In genomic region chr2:105344704-105345345, GRCh38 we compare ENCODE assay signal across 8 cellular contexts. TPM values are rescaled to one million over a fixed set of nuclear protein-coding genes. Genes with fewer than 3 reads are reported as not detected.
A peak's percentile ranks its signal among the peaks of the same experiment; 100 is the strongest.
DNase-seq lines count a peak whose midpoint lies in the region; ATAC-seq and TF ChIP-seq lines count a peak whose summit lies in the region.

No MANE protein-coding gene starts in this region.

- no peak for TF ChIP-seq POLR2A in body of pancreas (IDR thresholded peaks at IDR 0.05)
- no peak for TF ChIP-seq POLR2A in thyroid gland (IDR thresholded peaks at IDR 0.05)

- H3K27ac Mint-ChIP-seq in naive B cell: peak overlapping the region in 2 of 6 donors; percentile 29 to 65

- H3K79me2 ChIP-seq in DOHH2 (ENCODE audit: control insufficient read depth, low read length): peaks cover 19% of the 10 kb centered on the region

- WGBS in body of pancreas, 2 donors: 59 to 66% methylated on average over 4 of the region's 4 CpGs
- 77 to 83% methylated on average over 4 of the region's 4 CpGs for WGBS in thyroid gland, 2 donors

- no peak overlapping the region for H3K4me3 ChIP-seq in DOHH2 (ENCODE audit: low read length)
- no peak overlapping the region for H3K4me3 ChIP-seq in body of pancreas
- no peak overlapping the region for H3K4me3 ChIP-seq in thyroid gland (replicated peaks in 1 of 3)

- H3K27me3 Mint-ChIP-seq in naive B cell: no peaks in the 10 kb centered on the region
- no peaks in the 10 kb centered on the region for H3K27me3 Mint-ChIP-seq in activated T-cell treated with anti-CD3 and anti-CD28 coated beads, Interleukin-2, amount 50 U/mL, for 4 hours (ENCODE audit: low read depth)

- no peaks in the 10 kb centered on the region for H3F3A ChIP-seq in DOHH2 (ENCODE audit: control insufficient read depth, insufficient read depth)

- H3K4me1 ChIP-seq in DOHH2 (ENCODE audit: control insufficient read depth, low read length): no peaks in the 10 kb centered on the region
- no peaks in the 10 kb centered on the region for H3K4me1 ChIP-seq in body of pancreas
- no peaks in the 10 kb centered on the region for H3K4me1 ChIP-seq in thyroid gland

- peak; percentile 67 for DNase-seq in M059J (ENCODE audit: low read depth)
- DNase-seq in body of pancreas: no peak
- peak; percentile 17 for DNase-seq in naive B cell
- DNase-seq in activated T-cell treated with anti-CD3 and anti-CD28 coated beads, Interleukin-2, amount 50 U/mL, for 4 hours: no peak
- no peak for DNase-seq in stimulated activated CD4-positive, alpha-beta T cell treated with anti-CD3 and anti-CD28 coated beads, Interleukin-4, amount 100 ng/mL, for 24 hours
- no peak for DNase-seq in thyroid gland

- H3K36me3 ChIP-seq in DOHH2 (ENCODE audit: control insufficient read depth, low read length): peaks cover 90% of the 10 kb centered on the region
- H3K36me3 ChIP-seq in body of pancreas (replicated peaks in 1 of 2; ENCODE audit: insufficient read depth in 1 of 2, low read depth in 2 of 2): peaks cover 17 to 32% of the 10 kb centered on the region in 2 donors
- peaks cover 54 to 69% of the 10 kb centered on the region in 2 donors for H3K36me3 ChIP-seq in thyroid gland

- ATAC-seq in body of pancreas: no peak
- no peak for ATAC-seq in naive B cell (ENCODE audit: low read depth in 2 of 2)
- no peak for ATAC-seq in activated T-cell treated with anti-CD3 and anti-CD28 coated beads, Interleukin-2, amount 50 U/mL, for 4 hours
- ATAC-seq in GM18870 (IDR thresholded peaks at IDR 0.05; ENCODE audit: unreplicated experiment): no peak

- peak overlapping the region in 1 of 8 donors; percentile 52 for H3K4me3 Mint-ChIP-seq in naive B cell
- H3K4me3 Mint-ChIP-seq in activated T-cell treated with anti-CD3 and anti-CD28 coated beads, Interleukin-2, amount 50 U/mL, for 4 hours: no peak overlapping the region

- intact Hi-C loops in body of pancreas (cut with DNase I): no loop called here
- intact Hi-C loops in thyroid gland (cut with DNase I): no loop called here

- H3K36me3 Mint-ChIP-seq in naive B cell: peaks cover 19 to 29% of the 10 kb centered on the region in 2 donors
- peaks cover 43% of the 10 kb centered on the region for H3K36me3 Mint-ChIP-seq in activated T-cell treated with anti-CD3 and anti-CD28 coated beads, Interleukin-2, amount 50 U/mL, for 4 hours (ENCODE audit: insufficient read depth)

- H3K27ac ChIP-seq in DOHH2 (ENCODE audit: low read depth, low read length) (no peak overlapping the region), body of pancreas (no peak overlapping the region), thyroid gland (no peak overlapping the region)

- no peaks in the 10 kb centered on the region for H3K9me3 Mint-ChIP-seq in naive B cell
- H3K9me3 Mint-ChIP-seq in activated T-cell treated with anti-CD3 and anti-CD28 coated beads, Interleukin-2, amount 50 U/mL, for 4 hours: no peaks in the 10 kb centered on the region

- H3K4me1 Mint-ChIP-seq in naive B cell: peaks cover 0 to 5% (median 0%) of the 10 kb centered on the region in 3 donors
- H3K4me1 Mint-ChIP-seq in activated T-cell treated with anti-CD3 and anti-CD28 coated beads, Interleukin-2, amount 50 U/mL, for 4 hours (ENCODE audit: low read depth): peaks cover 4% of the 10 kb centered on the region

- no peaks in the 10 kb centered on the region for H4K20me1 ChIP-seq in DOHH2 (ENCODE audit: control insufficient read depth, insufficient read depth, low read depth, low read length)

- no peak overlapping the region for H3K4me2 ChIP-seq in DOHH2 (ENCODE audit: low read length)

- no peaks in the 10 kb centered on the region for H3K9me3 ChIP-seq in DOHH2 (ENCODE audit: control insufficient read depth, insufficient read depth, low read length)
- H3K9me3 ChIP-seq in body of pancreas: no peaks in the 10 kb centered on the region
- no peaks in the 10 kb centered on the region for H3K9me3 ChIP-seq in thyroid gland

- peak; percentile 49 for TF ChIP-seq CTCF in DOHH2 (IDR thresholded peaks at IDR 0.05; ENCODE audit: low read depth, low read length, poor library complexity, severe bottlenecking)
- TF ChIP-seq CTCF in body of pancreas (IDR thresholded peaks at IDR 0.05): peak in 5 of 7 experiments; percentile 8 to 25 (median 21)
- TF ChIP-seq CTCF in thyroid gland (IDR thresholded peaks at IDR 0.05): peak in 3 of 6 experiments; percentile 31 to 43 (median 40)

- H3K27me3 ChIP-seq in DOHH2 (ENCODE audit: control insufficient read depth, low read length): no peaks in the 10 kb centered on the region
- H3K27me3 ChIP-seq in body of pancreas: no peaks in the 10 kb centered on the region
- H3K27me3 ChIP-seq in thyroid gland: no peaks in the 10 kb centered on the region

- no peaks in the 10 kb centered on the region for H3K9me2 ChIP-seq in DOHH2 (replicated peaks; ENCODE audit: control insufficient read depth, low read length)

RNA-seq across cellular contexts. Expression of gene C2orf49, which starts 7.5 kb away (rescaled TPM):
- 19.2 and 22.0 TPM in 2 replicates for total RNA-seq in M059J (2014; rRNA removed; shearing (Covaris generic))
- 10 to 100 TPM in 1 of 2 donors, 1 to 10 TPM in 1; 7.9 to 15.3 TPM for total RNA-seq in body of pancreas
- 10 to 100 TPM; 12.0 to 16.3 (median 12.7) TPM for polyA plus RNA-seq in naive B cell (ENCODE audit: low read depth in 6 of 6)
- total RNA-seq in activated T-cell treated with anti-CD3 and anti-CD28 coated beads, Interleukin-2, amount 50 U/mL, for 4 hours: 10 to 100 TPM; 16.2 to 18.8 (median 18.1) TPM
- total RNA-seq in thyroid gland: 10 to 100 TPM; 16.6 to 41.1 (median 22.1) TPM

RNA-seq across cellular contexts. Expression of gene TGFBRAP1, which starts 15.3 kb away (rescaled TPM):
- 13.6 and 22.0 TPM in 2 replicates for total RNA-seq in M059J (2014; rRNA removed; shearing (Covaris generic))
- 10 to 100 TPM; 11.2 to 12.9 TPM for total RNA-seq in body of pancreas
- 10 to 100 TPM; 17.2 to 31.2 (median 20.5) TPM for polyA plus RNA-seq in naive B cell (ENCODE audit: low read depth in 6 of 6)
- total RNA-seq in activated T-cell treated with anti-CD3 and anti-CD28 coated beads, Interleukin-2, amount 50 U/mL, for 4 hours: 10 to 100 TPM; 25.1 to 27.3 (median 26.8) TPM
- total RNA-seq in thyroid gland: 10 to 100 TPM; 35.4 to 53.2 (median 40.1) TPM

RNA-seq across cellular contexts. Expression of gene FHL2, which starts 54.0 kb away (rescaled TPM):
- 146 and 164 TPM in 2 replicates for total RNA-seq in M059J (2014; rRNA removed; shearing (Covaris generic))
- total RNA-seq in body of pancreas: 10 to 100 TPM in 1 of 2 donors, 1 to 10 TPM in 1; 3.6 to 21.8 TPM
- polyA plus RNA-seq in naive B cell (ENCODE audit: low read depth in 6 of 6): under 1 TPM in 4 of 6 donors, not detected in 2; 0.05 to 0.39 (median 0.24) TPM
- 1 to 10 TPM; 2.6 to 3.5 (median 2.7) TPM for total RNA-seq in activated T-cell treated with anti-CD3 and anti-CD28 coated beads, Interleukin-2, amount 50 U/mL, for 4 hours
- 10 to 100 TPM; 36.7 to 81.2 (median 44.0) TPM for total RNA-seq in thyroid gland

Comparison
In these comparisons a context has a peak if more than half of its experiments do, and no peak if none do; other contexts are left out.
1. DNase-seq: peak in M059J (single experiment) and naive B cell (single experiment); none in body of pancreas (0 of 4), activated T-cell treated with anti-CD3 and anti-CD28 coated beads, Interleukin-2, amount 50 U/mL, for 4 hours (single experiment), stimulated activated CD4-positive, alpha-beta T cell treated with anti-CD3 and anti-CD28 coated beads, Interleukin-4, amount 100 ng/mL, for 24 hours (single experiment) and thyroid gland (0 of 2).